Comparison of ENCODE assay signal across 1 cellular context in genomic region chrX:155026727-155027508, GRCh38.
TF ChIP-seq lines count a peak whose summit lies in the region.

Gene FUNDC2 (plus strand): TSS chrX:155026844. CDS start chrX:155026939, 95 bp downstream.

TF ChIP-seq in HEK293, 187 proteins besides CTCF, POLR2A, EP300 and RAD21 (continued from another document):
- TF ChIP-seq ZNF280C (tag by site-specific recombination; IDR thresholded peaks at IDR 0.05) (no peak), KLF9 (tag by site-specific recombination; IDR thresholded peaks at IDR 0.05; ENCODE audit: low read depth) (peak; percentile 65), ZNF416 (tag by site-specific recombination; IDR thresholded peaks at IDR 0.05) (no peak), ZNF112 (tag by site-specific recombination; IDR thresholded peaks at IDR 0.05) (no peak), ZNF223 (tag by site-specific recombination; IDR thresholded peaks at IDR 0.05) (no peak), KLF8 (tag by site-specific recombination; IDR thresholded peaks at IDR 0.05) (peak; percentile 84), PRDM10 (tag by site-specific recombination; IDR thresholded peaks at IDR 0.05) (peak; percentile 77), PATZ1 (tag by site-specific recombination; IDR thresholded peaks at IDR 0.05) (peak; percentile 81), ZBTB49 (tag by site-specific recombination; IDR thresholded peaks at IDR 0.05; ENCODE audit: low read depth) (no peak), ZNF645 (tag by site-specific recombination; IDR thresholded peaks at IDR 0.05) (no peak), SP7 (tag by site-specific recombination; IDR thresholded peaks at IDR 0.05) (peak; percentile 64), KLF7 (tag by site-specific recombination; IDR thresholded peaks at IDR 0.05; ENCODE audit: borderline replicate concordance) (peak; percentile 24; the same call in 1 of the 2 replicates), ZNF530 (tag by site-specific recombination; IDR thresholded peaks at IDR 0.05; ENCODE audit: low read depth) (no peak), ZNF707 (tag by site-specific recombination; IDR thresholded peaks at IDR 0.05) (no peak), SCRT2 (tag by site-specific recombination; IDR thresholded peaks at IDR 0.05) (no peak), ZNF621 (tag by site-specific recombination; IDR thresholded peaks at IDR 0.05) (no peak), GLIS1 (tag by site-specific recombination; IDR thresholded peaks at IDR 0.05) (peak; percentile 64), ZNF580 (tag by site-specific recombination; IDR thresholded peaks at IDR 0.05) (no peak; the same call in 1 of the 2 replicates), KLF10 (tag by site-specific recombination; IDR thresholded peaks at IDR 0.05) (peak; percentile 60; the same call in 1 of the 2 replicates), ZNF629 (tag by site-specific recombination; IDR thresholded peaks at IDR 0.05) (peak; percentile 66), PRDM2 (tag by site-specific recombination; IDR thresholded peaks at IDR 0.05; ENCODE audit: borderline replicate concordance) (no peak), REPIN1 (tag by site-specific recombination; IDR thresholded peaks at IDR 0.05; ENCODE audit: low read depth) (no peak), PBX3 (CRISPR knock-in tag; IDR thresholded peaks at IDR 0.05) (no peak), KLF1 (tag by site-specific recombination; IDR thresholded peaks at IDR 0.05) (peak; percentile 65), BCL11A (tag by site-specific recombination; IDR thresholded peaks at IDR 0.05; ENCODE audit: low read depth) (no peak)
